ENCODE assay signal across 27 cellular contexts in the genomic region with DNA sequence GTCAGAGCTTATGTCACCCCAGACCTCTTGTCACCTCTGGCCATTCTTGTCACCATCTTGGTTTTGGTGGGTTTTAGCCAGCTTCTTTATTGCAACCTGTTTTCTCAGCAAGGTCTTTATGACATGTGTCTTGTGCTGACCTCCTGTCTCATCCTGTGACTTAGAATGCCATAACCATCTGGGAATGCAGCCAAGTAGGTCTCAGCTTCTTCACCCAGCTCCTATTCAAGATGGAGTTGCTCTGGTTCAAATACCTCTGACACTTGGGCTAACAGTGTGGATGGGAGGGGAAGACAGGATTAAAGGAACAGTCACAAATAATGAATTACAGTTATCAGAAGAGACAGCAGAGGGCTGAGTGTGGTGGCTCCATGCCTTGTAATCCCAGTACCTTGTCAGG.
"Had no signal": no experiment of that assay in that cellular context is flagged by ENCODE, and none has a peak within 500 bp of the region (broad histone marks: within the 10 kb centered on the region; RNA-seq: fewer than 3 reads in every experiment).

No MANE protein-coding gene starts in this region.

- H3K27ac Mint-ChIP-seq: activated B cell treated with CpG ODN at 0.5 μM for 24 hours; activated CD4-positive, alpha-beta memory T cell treated with anti-CD3 and anti-CD28 coated beads, Interleukin-2, amount 10 ng/mL, durations not matched to agents 7 days and 5 days; activated CD4-positive, alpha-beta T cell treated with anti-CD3 and anti-CD28 coated beads, Interleukin-2, amount 10 ng/mL, durations not matched to agents 7 days and 5 days; activated naive CD8-positive, alpha-beta T cell treated with anti-CD3 and anti-CD28 coated beads, Interleukin-2, amount 10 ng/mL, durations not matched to agents 7 days and 5 days; activated T-cell treated with anti-CD3 and anti-CD28 coated beads, Interleukin-2, amount 50 U/mL, for 72 hours; activated T-helper 2 cell treated with anti-CD3 and anti-CD28 coated beads, Interferon-gamma antibody, Interleukin-2, Interleukin-4, amounts not matched to agents 10 μg/mL and 5 μg/mL and 100 μg/mL, durations not matched to agents 14 hours and 24 hours and 36 hours; IgD-negative memory B cell; T-helper 17 cell had no signal

- H3K27me3 Mint-ChIP-seq: activated B cell treated with CpG ODN at 0.5 μM for 24 hours, IgD-negative memory B cell had no signal

- H3K9me3 Mint-ChIP-seq: activated B cell treated with CpG ODN at 0.5 μM for 24 hours; activated CD4-positive, alpha-beta memory T cell treated with anti-CD3 and anti-CD28 coated beads, Interleukin-2, amount 10 ng/mL, durations not matched to agents 7 days and 5 days; activated CD4-positive, alpha-beta T cell treated with anti-CD3 and anti-CD28 coated beads, Interleukin-2, amount 10 ng/mL, durations not matched to agents 7 days and 5 days; activated naive CD8-positive, alpha-beta T cell treated with anti-CD3 and anti-CD28 coated beads, Interleukin-2, amount 10 ng/mL, durations not matched to agents 7 days and 5 days; activated T-cell treated with anti-CD3 and anti-CD28 coated beads, Interleukin-2, amount 50 U/mL, for 72 hours; activated T-helper 2 cell treated with anti-CD3 and anti-CD28 coated beads, Interferon-gamma antibody, Interleukin-2, Interleukin-4, amounts not matched to agents 10 μg/mL and 5 μg/mL and 100 μg/mL, durations not matched to agents 14 hours and 24 hours and 36 hours; IgD-negative memory B cell had no signal

- H3K36me3 Mint-ChIP-seq: activated naive CD8-positive, alpha-beta T cell treated with anti-CD3 and anti-CD28 coated beads, Interleukin-2, amount 10 ng/mL, durations not matched to agents 7 days and 5 days had no signal

- H3K9ac ChIP-seq: KMS-11 had no signal

- H3K27ac ChIP-seq: adrenal gland, KMS-11 had no signal

- H3K4me3 Mint-ChIP-seq: activated B cell treated with CpG ODN at 0.5 μM for 24 hours; activated CD4-positive, alpha-beta memory T cell treated with anti-CD3 and anti-CD28 coated beads, Interleukin-2, amount 10 ng/mL, durations not matched to agents 7 days and 5 days; activated CD4-positive, alpha-beta T cell treated with anti-CD3 and anti-CD28 coated beads, Interleukin-2, amount 10 ng/mL, durations not matched to agents 7 days and 5 days; activated naive CD8-positive, alpha-beta T cell treated with anti-CD3 and anti-CD28 coated beads, Interleukin-2, amount 10 ng/mL, durations not matched to agents 7 days and 5 days; activated T-cell treated with anti-CD3 and anti-CD28 coated beads, Interleukin-2, amount 50 U/mL, for 72 hours; IgD-negative memory B cell; T-helper 17 cell had no signal

- H3K27me3 ChIP-seq: adrenal gland, MG63 had no signal

- H3K36me3 ChIP-seq: adrenal gland, MG63 had no signal

- ATAC-seq: activated T-cell treated with anti-CD3 and anti-CD28 coated beads, Interleukin-2, amount 50 U/mL, for 72 hours; Panc1; T-helper 17 cell had no signal

- H3K9me3 ChIP-seq: adrenal gland, MG63 had no signal

- DNase-seq: activated B cell treated with CpG ODN at 0.5 μM for 24 hours; activated CD4-positive, alpha-beta memory T cell treated with anti-CD3 and anti-CD28 coated beads, Interleukin-2, amount 10 ng/mL, durations not matched to agents 7 days and 5 days; activated CD4-positive, alpha-beta T cell treated with anti-CD3 and anti-CD28 coated beads for 1 hour; activated CD4-positive, alpha-beta T cell treated with anti-CD3 and anti-CD28 coated beads, Interleukin-2, amount 10 ng/mL, durations not matched to agents 7 days and 5 days; activated gamma-delta T cell treated with Interleukin-2 at 50 U/mL for 16 hours; activated naive CD4-positive, alpha-beta T cell treated with anti-CD3 and anti-CD28 coated beads, Interleukin-2, amount 50 U/mL, for 16 hours; activated naive CD8-positive, alpha-beta T cell treated with anti-CD3 and anti-CD28 coated beads, Interleukin-2, amount 10 ng/mL, durations not matched to agents 7 days and 5 days; activated T-cell treated with anti-CD3 and anti-CD28 coated beads, Interleukin-2, amount 50 U/mL, for 72 hours; adrenal gland; anterior cingulate cortex; caudate nucleus; MG63; MV-4-11; NCI-H1105 treated with DMSO at 0.1 percent for 48 hours; NCI-H146; NCI-H187 treated with DMSO at 0.1 percent for 48 hours; NCI-H2081 treated with DMSO at 0.1 percent for 48 hours; NCI-H446; NCI-H524; NCI-H748 treated with DMSO at 0.1 percent for 48 hours; SHP77 treated with DMSO at 0.1 percent for 48 hours; T-helper 17 cell; T-helper 9 cell had no signal

- H3K4me1 ChIP-seq: adrenal gland had no signal

- H3K4me2 ChIP-seq: KMS-11 had no signal

- H3K4me3 ChIP-seq: adrenal gland, MG63 had no signal
